Comparison of ENCODE assay signal across 17 cellular contexts in genomic region chr4:151719045-151719743, GRCh38. TPM values are rescaled to one million over a fixed set of nuclear protein-coding genes. Genes with fewer than 3 reads are reported as not detected.
DNase-seq lines count a peak whose midpoint lies in the region; ATAC-seq, FAIRE-seq and TF ChIP-seq lines count a peak whose summit lies in the region.
"Had no signal": no experiment of that assay in that cellular context is flagged by ENCODE, and none has a peak within 500 bp of the region (broad histone marks: within the 10 kb centered on the region; RNA-seq: fewer than 3 reads in every experiment).

No MANE protein-coding gene starts in this region.

- no peaks in the 10 kb centered on the region for H3K79me2 ChIP-seq in astrocyte (ENCODE audit: insufficient read depth, low read length)

- H3K27ac ChIP-seq in HUES6 (ENCODE audit: low read depth, low read length) (peak overlapping the region; percentile 16), astrocyte (ENCODE audit: low read depth, low read length) (no peak overlapping the region), heart left ventricle (peak overlapping the region in 11 of 12 donors; percentile 23 to 74 (median 59))
- H3K27ac ChIP-seq: pancreas had no signal

- no peak overlapping the region for H3K4me3 ChIP-seq in HUES6 (ENCODE audit: low read depth, low read length)
- no peak overlapping the region for H3K4me3 ChIP-seq in astrocyte (ENCODE audit: insufficient read depth, low read depth, low read length)
- no peak overlapping the region for H3K4me3 ChIP-seq in heart left ventricle
- H3K4me3 ChIP-seq: pancreas had no signal

- no peaks in the 10 kb centered on the region for H3K9me3 ChIP-seq in HUES6 (ENCODE audit: control insufficient read depth, insufficient read depth, low read depth, low read length)
- H3K9me3 ChIP-seq in astrocyte (ENCODE audit: insufficient read depth, low read depth, low read length): no peaks in the 10 kb centered on the region
- no peaks in the 10 kb centered on the region for H3K9me3 ChIP-seq in heart left ventricle
- H3K9me3 ChIP-seq: pancreas had no signal

- peaks cover 4% of the 10 kb centered on the region for H3K36me3 Mint-ChIP-seq in astrocyte (ENCODE audit: low read depth, unreplicated experiment)

- H3K9ac ChIP-seq in HUES6 (ENCODE audit: low read length): no peak overlapping the region
- no peak overlapping the region for H3K9ac ChIP-seq in astrocyte (ENCODE audit: low read length)

- H3K4me3 Mint-ChIP-seq in astrocyte (ENCODE audit: unreplicated experiment): no peak overlapping the region
- H3K4me3 Mint-ChIP-seq: T-helper 17 cell had no signal

- H2AFZ ChIP-seq in astrocyte (ENCODE audit: low read depth, low read length): peak overlapping the region; percentile 2

- no peak for FAIRE-seq in astrocyte (lab: Jason Lieb, UNC)
- FAIRE-seq: GM18507, GM19239, pancreas, small intestine had no signal

- intact Hi-C loops in heart left ventricle (cut with DNase I): no loop called here

- no peak for TF ChIP-seq CTCF in astrocyte (IDR thresholded peaks at IDR 0.05; ENCODE audit: insufficient read depth, low read depth, low read length)
- TF ChIP-seq CTCF in heart left ventricle (IDR thresholded peaks at IDR 0.05): no peak

- WGBS in heart left ventricle, 4 donors: 54 to 70% (median 61%) methylated on average over 7 to 10 of the region's 10 CpGs

- DNase-seq in astrocyte (ENCODE audit: low read depth): no peak
- peak in 2 of 5 donors; percentile 49 to 50 for DNase-seq in heart left ventricle
- DNase-seq in pons (ENCODE audit: low spot score): peak; percentile 36
- no peak for DNase-seq in GM19238 (ENCODE audit: insufficient read length, low spot score)
- DNase-seq: activated effector memory CD4-positive, alpha-beta T cell treated with anti-CD3 and anti-CD28 coated beads, Interleukin-2, amount 50 U/mL, for 16 hours; DMS153; hypothalamus; kidney glomerular epithelial cell; NCI-H2107; pancreas; small intestine; T-helper 17 cell had no signal

- H4K20me1 ChIP-seq in astrocyte (ENCODE audit: insufficient read depth, low read length): no peaks in the 10 kb centered on the region

- ATAC-seq in heart left ventricle (peak; percentile 82 to 89 (median 83)), HG02970 (IDR thresholded peaks at IDR 0.05; ENCODE audit: low FRiP score, unreplicated experiment) (no peak), HG03521 (IDR thresholded peaks at IDR 0.05; ENCODE audit: unreplicated experiment) (no peak)
- ATAC-seq: pancreas, T-helper 17 cell had no signal

- peaks cover 7% of the 10 kb centered on the region for H3K4me1 ChIP-seq in HUES6 (ENCODE audit: control insufficient read depth, insufficient read depth, low read length)
- H3K4me1 ChIP-seq in astrocyte (ENCODE audit: insufficient read depth, low read length): peaks cover 3% of the 10 kb centered on the region
- peaks cover 0 to 16% (median 0%) of the 10 kb centered on the region in 12 donors for H3K4me1 ChIP-seq in heart left ventricle
- H3K4me1 ChIP-seq: pancreas had no signal

- peak overlapping the region; percentile 82 for H3K27ac Mint-ChIP-seq in astrocyte (ENCODE audit: unreplicated experiment)
- H3K27ac Mint-ChIP-seq: T-helper 17 cell had no signal

- H3K27me3 ChIP-seq in HUES6 (ENCODE audit: control insufficient read depth, insufficient read depth, low read length): no peaks in the 10 kb centered on the region
- H3K27me3 ChIP-seq in astrocyte (ENCODE audit: insufficient read depth, low read length): no peaks in the 10 kb centered on the region
- no peaks in the 10 kb centered on the region for H3K27me3 ChIP-seq in heart left ventricle
- H3K27me3 ChIP-seq: pancreas had no signal

- H3K36me3 ChIP-seq in HUES6 (ENCODE audit: control insufficient read depth, insufficient read depth, low read length) (no peaks in the 10 kb centered on the region), astrocyte (ENCODE audit: insufficient read depth, low read length) (no peaks in the 10 kb centered on the region), heart left ventricle (peaks cover 0 to 25% (median 12%) of the 10 kb centered on the region in 9 donors)
- H3K36me3 ChIP-seq: pancreas had no signal

- H3K27me3 Mint-ChIP-seq in astrocyte (ENCODE audit: low read depth, unreplicated experiment): no peaks in the 10 kb centered on the region
- H3K27me3 Mint-ChIP-seq: T-helper 17 cell had no signal

- no peaks in the 10 kb centered on the region for H3K9me3 Mint-ChIP-seq in astrocyte (ENCODE audit: unreplicated experiment)

- no peak overlapping the region for H3K4me2 ChIP-seq in astrocyte (ENCODE audit: low read length)

- TF ChIP-seq POLR2A in heart left ventricle (IDR thresholded peaks at IDR 0.05): no peak

- H3K4me1 Mint-ChIP-seq in astrocyte (ENCODE audit: low read depth, unreplicated experiment): peaks cover 11% of the 10 kb centered on the region

RNA-seq across cellular contexts. Expression of gene GATB, which starts 41.6 kb away (rescaled TPM):
- total RNA-seq in astrocyte (16.4 and 20.8 TPM in 2 replicates), heart left ventricle (100 to 1,000 TPM in 2 of 9 donors, 10 to 100 TPM in 7; 60.7 to 122 (median 83.4) TPM)
- polyA plus RNA-seq in heart left ventricle: 100 to 1,000 TPM in 1 of 2 donors, 10 to 100 TPM in 1; 32.8 to 182 TPM

Comparison
In these comparisons a context has a peak if more than half of its experiments do, and no peak if none do; other contexts are left out.
1. ATAC-seq: peak in heart left ventricle (4 of 4); none in HG02970 (single experiment) and HG03521 (single experiment).